In the genomic region with DNA sequence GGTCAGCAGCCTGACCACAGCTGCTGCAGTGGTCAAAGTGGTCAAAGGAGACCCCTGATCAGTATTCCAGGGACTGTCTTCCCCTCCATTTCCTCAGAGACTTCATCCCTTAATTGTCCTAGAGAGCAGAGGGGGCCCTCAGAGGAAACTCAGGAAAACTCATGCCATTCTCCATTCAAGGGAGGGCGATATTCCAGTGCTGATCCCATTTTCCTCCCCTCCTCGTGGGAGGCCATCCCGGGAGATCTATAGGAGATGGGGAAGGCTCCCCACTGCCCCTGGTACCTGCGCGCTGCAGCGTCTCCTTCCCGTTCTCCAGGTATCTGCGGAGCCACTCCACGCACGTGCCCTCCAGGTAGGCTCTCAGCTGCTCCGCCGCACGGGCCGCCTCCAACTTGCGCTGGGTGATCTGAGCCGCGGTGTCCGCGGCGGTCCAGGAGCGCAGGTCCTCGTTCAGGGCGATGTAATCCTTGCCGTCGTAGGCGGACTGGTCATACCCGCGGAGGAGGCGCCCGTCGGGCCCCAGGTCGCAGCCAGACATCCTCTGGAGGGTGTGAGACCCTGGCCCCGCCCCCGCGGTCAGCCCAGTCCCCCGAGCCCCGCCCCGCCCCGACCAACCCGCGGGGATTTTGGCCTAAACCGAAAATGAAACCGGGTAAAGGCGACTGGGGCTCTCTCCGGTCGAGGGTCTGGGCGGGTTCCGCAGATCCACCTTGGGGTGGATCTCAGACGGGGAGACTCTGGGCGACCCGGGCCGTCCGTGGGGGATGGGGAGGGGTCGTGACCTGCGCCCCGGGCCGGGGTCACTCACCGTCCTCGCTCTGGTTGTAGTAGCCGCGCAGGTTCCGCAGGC, we compare ENCODE assay signal across 8 cellular contexts. TPM values are rescaled to one million over a fixed set of nuclear protein-coding genes. Genes with fewer than 3 reads are reported as not detected.
A peak's percentile ranks its signal among the peaks of the same experiment; 100 is the strongest.
DNase-seq lines count a peak whose midpoint lies in the region; ATAC-seq and TF ChIP-seq lines count a peak whose summit lies in the region.

No MANE protein-coding gene starts in this region.

- no peak for TF ChIP-seq CTCF in body of pancreas (IDR thresholded peaks at IDR 0.05)

- no peaks in the 10 kb centered on the region for H3K27me3 ChIP-seq in body of pancreas

- intact Hi-C loops in body of pancreas (cut with DNase I) = no loop called here

- peak; percentile 29 for ATAC-seq in HG02571 (IDR thresholded peaks at IDR 0.05; ENCODE audit: unreplicated experiment)
- peak; percentile 63 for ATAC-seq in body of pancreas
- ATAC-seq in GM18519 (IDR thresholded peaks at IDR 0.05; ENCODE audit: low FRiP score, unreplicated experiment) = no peak

- peak overlapping the region; percentile 75 to 98 (median 95) for H3K27ac ChIP-seq in body of pancreas

- no peaks in the 10 kb centered on the region for H3K36me3 ChIP-seq in body of pancreas (replicated peaks in 1 of 2; ENCODE audit: insufficient read depth in 1 of 2, low read depth in 2 of 2)

- DNase-seq in G401 (ENCODE audit: low spot score) (peak; percentile 14), SK-MEL-5 (ENCODE audit: low read depth, low spot score) (peak; percentile 45), body of pancreas (peak; percentile 59 to 79 (median 71)), iPS-NIHi7 (ENCODE audit: extremely low spot score) (peak; percentile 16), SHP77 treated with DMSO at 0.1 percent for 48 hours (lab: John Stamatoyannopoulos, UW) (no peak)
- peak; percentile 87 for DNase-seq in stimulated activated CD4-positive, alpha-beta T cell treated with anti-CD3 and anti-CD28 coated beads, Interleukin-15, amount 100 ng/mL, for 24 hours

- TF ChIP-seq POLR2A in body of pancreas (IDR thresholded peaks at IDR 0.05) = no peak

- peak overlapping the region in 1 of 2 donors; percentile 41 for H3K4me3 ChIP-seq in body of pancreas

- peaks cover 16% of the 10 kb centered on the region for H3K4me1 ChIP-seq in body of pancreas

- WGBS in body of pancreas, 2 donors = 10 to 23% methylated on average over 5 to 26 of the region's 62 CpGs

- in situ Hi-C loops in G401 (cut with HindIII; ENCODE audit: low sequenced_read_pairs) = no loop called here
- in situ Hi-C loops in SK-MEL-5 (cut with HindIII; ENCODE audit: low pct_unique_long_range_greater_than_20kb, low sequenced_read_pairs) = no loop called here

- no peaks in the 10 kb centered on the region for H3K9me3 ChIP-seq in body of pancreas

RNA-seq across cellular contexts. Expression of gene HLA-C, which starts 0.9 kb away (rescaled TPM):
- 45.5 and 52.0 TPM in 2 replicates for total RNA-seq in G401 (2014; rRNA removed; shearing (Covaris generic))
- total RNA-seq in SK-MEL-5 (2014; rRNA removed; shearing (Covaris generic)) = 131 and 136 TPM in 2 replicates
- polyA plus RNA-seq in SK-MEL-5 (2015; cell fraction: cytosol; rRNA removed) = 271 and 303 TPM in 2 replicates
- 115 and 122 TPM in 2 replicates for polyA plus RNA-seq in SK-MEL-5 (2015; cell fraction: nucleus; rRNA removed)
- 100 to 1,000 TPM in 1 of 2 donors, 10 to 100 TPM in 1; 93.9 to 364 TPM for total RNA-seq in body of pancreas
